Comparison of ENCODE assay signal across 15 cellular contexts in the genomic region with DNA sequence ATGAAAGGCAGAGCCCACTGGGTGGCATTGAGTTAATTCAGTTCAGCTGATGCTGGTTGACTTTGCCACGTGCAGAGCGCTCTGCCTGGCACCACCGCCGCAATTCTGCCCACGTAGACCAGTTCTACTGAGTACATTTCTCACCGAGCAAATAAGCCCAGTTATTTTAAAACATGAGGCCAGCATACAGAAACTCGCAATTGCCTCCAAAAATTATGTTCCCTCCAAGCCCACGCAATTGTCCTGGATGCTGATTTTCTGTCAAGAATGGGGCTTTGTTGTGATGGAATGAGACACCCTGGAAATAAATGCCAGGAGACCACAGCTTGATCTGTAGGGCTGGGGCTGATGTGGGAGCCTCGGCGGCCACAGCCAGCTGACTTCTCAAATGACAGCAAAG.
"Had no signal": no experiment of that assay in that cellular context is flagged by ENCODE, and none has a peak within 500 bp of the region (broad histone marks: within the 10 kb centered on the region; RNA-seq: fewer than 3 reads in every experiment).

No MANE protein-coding gene starts in this region.

- H3K9ac ChIP-seq: SK-N-SH had no signal

- H3K27ac ChIP-seq: heart left ventricle, right lobe of liver, upper lobe of right lung, WERI-Rb-1 had no signal

- H3K4me2 ChIP-seq: SK-N-SH had no signal

- H3K27me3 ChIP-seq: heart left ventricle, right lobe of liver, upper lobe of right lung had no signal

- H3K36me3 ChIP-seq: heart left ventricle, right lobe of liver, upper lobe of right lung, WERI-Rb-1 had no signal

- ATAC-seq: activated CD8-positive, alpha-beta T cell treated with anti-CD3 and anti-CD28 coated beads for 36 hours; activated naive CD8-positive, alpha-beta T cell treated with anti-CD3 and anti-CD28 coated beads, Interleukin-2, amount 50 U/mL, for 24 hours; heart left ventricle; left lobe of liver; right lobe of liver; upper lobe of right lung had no signal

- DNase-seq: activated CD4-positive, alpha-beta T cell treated with anti-CD3 and anti-CD28 coated beads for 4 hours; activated CD8-positive, alpha-beta T cell treated with anti-CD3 and anti-CD28 coated beads for 36 hours; activated naive CD4-positive, alpha-beta T cell treated with Interleukin-2 at 50 U/mL for 16 hours; activated naive CD8-positive, alpha-beta T cell treated with anti-CD3 and anti-CD28 coated beads, Interleukin-2, amount 50 U/mL, for 24 hours; central memory CD4-positive, alpha-beta T cell; erythroblast; heart left ventricle; right lobe of liver; SK-N-SH; stimulated activated CD4-positive, alpha-beta T cell treated with anti-CD3 and anti-CD28 coated beads, Interleukin-12 subunit alpha, Interleukin-12 subunit beta, amount 100 ng/mL, for 4 hours; stimulated activated naive CD4-positive, alpha-beta T cell treated with Interleukin-2 at 50 U/mL for 16 hours; T-helper 1 cell; upper lobe of right lung; WERI-Rb-1 had no signal

- H3K4me1 ChIP-seq: right lobe of liver, upper lobe of right lung had no signal

- H3K9me3 ChIP-seq: heart left ventricle, right lobe of liver, SK-N-SH, upper lobe of right lung had no signal

- H3K4me3 ChIP-seq: heart left ventricle, right lobe of liver, upper lobe of right lung had no signal
